ENCODE assay signal across 8 cellular contexts in the genomic region with DNA sequence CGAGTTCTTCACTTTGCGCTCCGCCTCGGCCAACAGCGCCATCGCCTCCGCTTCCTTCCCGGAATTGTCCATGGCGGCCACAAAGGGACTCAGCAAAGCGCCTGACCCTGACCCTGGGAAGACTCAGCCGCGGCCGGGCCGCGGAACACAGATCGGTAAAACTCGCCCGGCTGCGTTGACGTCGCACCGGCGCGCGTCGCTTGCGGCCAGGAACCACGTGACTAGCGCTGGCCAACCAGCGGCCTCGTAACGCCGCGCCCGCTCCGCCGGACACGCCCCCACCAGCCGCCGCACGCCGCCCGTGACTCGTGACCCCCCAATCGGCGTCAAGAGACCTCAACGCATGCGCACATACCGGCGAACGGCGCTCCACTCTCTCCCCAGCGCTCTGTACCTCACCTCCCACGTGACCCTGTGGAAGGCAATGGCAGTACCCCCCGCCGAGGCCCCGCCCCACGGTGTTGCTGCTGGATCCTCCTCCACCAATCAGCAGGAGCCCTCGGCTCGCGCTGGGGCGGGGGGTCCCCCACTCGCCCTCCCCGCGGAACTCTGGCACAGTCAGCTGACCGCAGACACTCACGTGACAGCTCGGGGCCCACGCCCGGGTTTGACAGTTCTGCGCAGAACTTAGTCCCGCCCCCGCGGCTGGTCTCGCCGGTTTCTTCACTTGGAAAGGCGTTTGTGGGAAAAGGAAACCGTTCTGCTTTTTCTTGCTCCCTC. TPM values are rescaled to one million over a fixed set of nuclear protein-coding genes. Genes with fewer than 3 reads are reported as not detected.
DNase-seq lines count a peak whose midpoint lies in the region; ATAC-seq and TF ChIP-seq lines count a peak whose summit lies in the region.

A gene (minus strand): TSS at position 195 of the 720 bp plus-strand sequence. CDS start 123 bp downstream, at position 72.

- intact Hi-C loops in activated T-helper 1 cell treated with anti-CD3 and anti-CD28 coated beads, Interleukin-12 subunit alpha, Interleukin-12 subunit beta, Interleukin-2, Interleukin-4 antibody, amounts not matched to agents 30 ng/mL and 10 ng/mL and 1 ng/mL, durations not matched to agents 14 hours and 24 hours and 36 hours (cut with micrococcal nuclease): loop anchor here (1.0 to 10.0 kb wide), 11 partner anchors 31 to 850 kb away; a partner anchor contains a TSS
- intact Hi-C loops in esophagus squamous epithelium (cut with DNase I): loop anchor here (5.0 kb wide), 1 partner anchor 78 kb away; no protein-coding TSS in a partner anchor

- H3K27me3 ChIP-seq in DND-41 (ENCODE audit: insufficient read depth, low read length, poor library complexity) (peaks cover under 1% of the 10 kb centered on the region), GM23248 (replicated peaks; ENCODE audit: insufficient read depth) (no peaks in the 10 kb centered on the region), esophagus squamous epithelium (no peaks in the 10 kb centered on the region)

- H3K27ac ChIP-seq in DND-41 (ENCODE audit: low read length): peak within 1 kb of the TSS; percentile 82
- H3K27ac ChIP-seq in GM23248: peak within 1 kb of the TSS; percentile 98
- H3K27ac ChIP-seq in esophagus squamous epithelium: peak within 1 kb of the TSS; percentile 97 to 99 (median 98)

- H3K27ac Mint-ChIP-seq in activated T-helper 1 cell treated with anti-CD3 and anti-CD28 coated beads, Interleukin-12 subunit alpha, Interleukin-12 subunit beta, Interleukin-2, Interleukin-4 antibody, amounts not matched to agents 30 ng/mL and 10 ng/mL and 1 ng/mL, durations not matched to agents 14 hours and 24 hours and 36 hours: peak within 1 kb of the TSS; percentile 92

- H3K9me3 Mint-ChIP-seq in activated T-helper 1 cell treated with anti-CD3 and anti-CD28 coated beads, Interleukin-12 subunit alpha, Interleukin-12 subunit beta, Interleukin-2, Interleukin-4 antibody, amounts not matched to agents 30 ng/mL and 10 ng/mL and 1 ng/mL, durations not matched to agents 14 hours and 24 hours and 36 hours: no peaks in the 10 kb centered on the region

- H3K36me3 ChIP-seq in DND-41 (ENCODE audit: insufficient read depth, low read length): no peaks in the 10 kb centered on the region; the same call in 1 of the 2 replicates
- H3K36me3 ChIP-seq in GM23248 (ENCODE audit: low read depth): no peaks in the 10 kb centered on the region
- no peaks in the 10 kb centered on the region for H3K36me3 ChIP-seq in esophagus squamous epithelium

- no peaks in the 10 kb centered on the region for H3K9me2 ChIP-seq in GM23248 (ENCODE audit: insufficient read depth)

- H3K4me2 ChIP-seq in DND-41 (ENCODE audit: insufficient read depth, low read length) (peak within 1 kb of the TSS; percentile 85), GM23248 (ENCODE audit: unreplicated experiment) (peak within 1 kb of the TSS; percentile 93)

- peak within 1 kb of the TSS; percentile 71 for H3K9ac ChIP-seq in DND-41 (ENCODE audit: low read depth, low read length)
- peak within 1 kb of the TSS; percentile 99 for H3K9ac ChIP-seq in GM23248

- H3K4me3 Mint-ChIP-seq in activated T-helper 1 cell treated with anti-CD3 and anti-CD28 coated beads, Interleukin-12 subunit alpha, Interleukin-12 subunit beta, Interleukin-2, Interleukin-4 antibody, amounts not matched to agents 30 ng/mL and 10 ng/mL and 1 ng/mL, durations not matched to agents 14 hours and 24 hours and 36 hours: peak within 1 kb of the TSS; percentile 95

- peak in 3 of 4 donors; percentile 72 to 98 (median 94) for TF ChIP-seq POLR2A in esophagus squamous epithelium (IDR thresholded peaks at IDR 0.05)

- DNase-seq in DND-41: peak; percentile 100
- peak; percentile 100 for DNase-seq in GM23248
- DNase-seq in Kasumi-1 (lab: John Stamatoyannopoulos, UW): peak; percentile 100
- DNase-seq in RPMI7951 (ENCODE audit: low read depth): peak; percentile 100
- DNase-seq in activated T-helper 1 cell treated with anti-CD3 and anti-CD28 coated beads, Interleukin-12 subunit alpha, Interleukin-12 subunit beta, Interleukin-2, Interleukin-4 antibody, amounts not matched to agents 30 ng/mL and 10 ng/mL and 1 ng/mL, durations not matched to agents 14 hours and 24 hours and 36 hours (ENCODE audit: low spot score): peak; percentile 100
- peak; percentile 100 for DNase-seq in esophagus squamous epithelium (lab: John Stamatoyannopoulos, UW)
- peak; percentile 100 for DNase-seq in myocyte (ENCODE audit: low read depth)
- DNase-seq in stimulated activated CD8-positive, alpha-beta memory T cell treated with anti-CD3 and anti-CD28 coated beads, Interleukin-7, amount 100 ng/mL, for 48 hours (ENCODE audit: extremely low read depth in 1 of 2, low read depth in 1 of 2): peak; percentile 100

- peak within 1 kb of the TSS; percentile 82 for H2AFZ ChIP-seq in DND-41 (ENCODE audit: low read depth, low read length)
- H2AFZ ChIP-seq in GM23248: peak within 1 kb of the TSS; percentile 92

- in situ Hi-C loops in GM23248 (cut with MboI): no loop called here

- peaks cover 4% of the 10 kb centered on the region for H3K27me3 Mint-ChIP-seq in activated T-helper 1 cell treated with anti-CD3 and anti-CD28 coated beads, Interleukin-12 subunit alpha, Interleukin-12 subunit beta, Interleukin-2, Interleukin-4 antibody, amounts not matched to agents 30 ng/mL and 10 ng/mL and 1 ng/mL, durations not matched to agents 14 hours and 24 hours and 36 hours (ENCODE audit: insufficient read depth)

- H3K9me3 ChIP-seq in DND-41 (ENCODE audit: insufficient read depth, low read length, severe bottlenecking) (no peaks in the 10 kb centered on the region), GM23248 (ENCODE audit: low read depth) (no peaks in the 10 kb centered on the region), esophagus squamous epithelium (no peaks in the 10 kb centered on the region)

- peak within 1 kb of the TSS; percentile 56 to 90 for H3K4me3 ChIP-seq in DND-41 (ENCODE audit: low read depth in 1 of 2, low read length in 2 of 2)
- H3K4me3 ChIP-seq in GM23248: peak within 1 kb of the TSS; percentile 95
- peak within 1 kb of the TSS; percentile 79 to 99 (median 90) for H3K4me3 ChIP-seq in esophagus squamous epithelium

- peaks cover 48% of the 10 kb centered on the region for H3K79me2 ChIP-seq in DND-41 (ENCODE audit: insufficient read depth, low read length)
- peaks cover 48% of the 10 kb centered on the region for H3K79me2 ChIP-seq in GM23248 (ENCODE audit: insufficient read depth)

- H3K4me1 ChIP-seq in DND-41 (ENCODE audit: insufficient read depth, low read length) (peaks cover 63% of the 10 kb centered on the region), GM23248 (ENCODE audit: insufficient read depth) (peaks cover 27% of the 10 kb centered on the region), esophagus squamous epithelium (peaks cover 36 to 52% (median 41%) of the 10 kb centered on the region in 3 donors)

- peaks cover 63% of the 10 kb centered on the region for H3K4me1 Mint-ChIP-seq in activated T-helper 1 cell treated with anti-CD3 and anti-CD28 coated beads, Interleukin-12 subunit alpha, Interleukin-12 subunit beta, Interleukin-2, Interleukin-4 antibody, amounts not matched to agents 30 ng/mL and 10 ng/mL and 1 ng/mL, durations not matched to agents 14 hours and 24 hours and 36 hours (ENCODE audit: low read depth)

- TF ChIP-seq CTCF in DND-41 (IDR thresholded peaks at IDR 0.05; ENCODE audit: borderline replicate concordance, extremely low read depth, low read length, poor library complexity, severe bottlenecking) (no peak), esophagus squamous epithelium (IDR thresholded peaks at IDR 0.05) (peak in 1 of 6 experiments; percentile 11)

- 0 to 1% methylated on average over 65 to 76 of the region's 78 CpGs for WGBS in GM23248 (ENCODE audit: low coverage in 1 of 2, low lambda C conversion rate in 2 of 2, missing lambda C conversion rate in 2 of 2), 2 experiments
- 0% methylated on average over 7 to 28 of the region's 78 CpGs for WGBS in esophagus squamous epithelium, 2 donors

- peak; percentile 88 for ATAC-seq in DND-41 (ENCODE audit: insufficient read depth, low read depth)

- peaks cover 11% of the 10 kb centered on the region; the same call in 1 of the 2 replicates for H3F3A ChIP-seq in GM23248 (ENCODE audit: insufficient read depth)

- H3K36me3 Mint-ChIP-seq in activated T-helper 1 cell treated with anti-CD3 and anti-CD28 coated beads, Interleukin-12 subunit alpha, Interleukin-12 subunit beta, Interleukin-2, Interleukin-4 antibody, amounts not matched to agents 30 ng/mL and 10 ng/mL and 1 ng/mL, durations not matched to agents 14 hours and 24 hours and 36 hours (ENCODE audit: low read depth): peaks cover 9% of the 10 kb centered on the region

- peaks cover 53% of the 10 kb centered on the region for H4K20me1 ChIP-seq in DND-41 (ENCODE audit: insufficient read depth, low read length)
- no peaks in the 10 kb centered on the region for H4K20me1 ChIP-seq in GM23248 (ENCODE audit: insufficient read depth)

RNA-seq across cellular contexts. Expression of the gene that starts here (rescaled TPM):
- total RNA-seq in GM23248 (2014; rRNA removed; shearing (Covaris generic)): 94.1 and 110 TPM in 2 replicates
- polyA plus RNA-seq in GM23248 (2016; fragmentation: Nextera tagmentation; extraction: Ambion mirVana): 183 and 187 TPM in 2 replicates
- total RNA-seq in RPMI7951 (2014; rRNA removed; shearing (Covaris generic)): 93.2 and 102 TPM in 2 replicates
- 66.4 and 68.7 TPM in 2 replicates for total RNA-seq in activated T-helper 1 cell treated with anti-CD3 and anti-CD28 coated beads, Interleukin-12 subunit alpha, Interleukin-12 subunit beta, Interleukin-2, Interleukin-4 antibody, amounts not matched to agents 30 ng/mL and 10 ng/mL and 1 ng/mL, durations not matched to agents 14 hours and 24 hours and 36 hours
- total RNA-seq in esophagus squamous epithelium: 100 to 1,000 TPM; 106 to 178 (median 125) TPM
- 195 and 246 TPM in 2 replicates for total RNA-seq in myocyte
- polyA plus RNA-seq in myocyte (2012): 153 TPM

Comparison
In these comparisons a context has a peak if more than half of its experiments do, and no peak if none do; other contexts are left out.
1. Peak in every context shown above with its lines: DNase-seq, ATAC-seq, H3K4me3 ChIP-seq and H3K27ac ChIP-seq.